In genomic region chr1:68785328-68785727, GRCh38 we compare ENCODE assay signal across 7 cellular contexts.
"Had no signal": no experiment of that assay in that cellular context is flagged by ENCODE, and none has a peak within 500 bp of the region (broad histone marks: within the 10 kb centered on the region; RNA-seq: fewer than 3 reads in every experiment).

No MANE protein-coding gene starts in this region.

- H3K27ac ChIP-seq: HL-60 had no signal

- ATAC-seq: HepG2, K562 had no signal

- DNase-seq: IMR-90, KBM-7, KG1 had no signal

- H3K27ac Mint-ChIP-seq: IgD-negative memory B cell had no signal

- H3K4me3 ChIP-seq: K562 had no signal

- H3K27me3 Mint-ChIP-seq: IgD-negative memory B cell had no signal

- H3K4me3 Mint-ChIP-seq: IgD-negative memory B cell had no signal

- H3K36me3 Mint-ChIP-seq: IgD-negative memory B cell had no signal

- H3K4me1 Mint-ChIP-seq: IgD-negative memory B cell had no signal
